8 cellular contexts compared by ENCODE assay signal in genomic region chr2:232876071-232876977, GRCh38. TPM values are rescaled to one million over a fixed set of nuclear protein-coding genes. Genes with fewer than 3 reads are reported as not detected.
DNase-seq lines count a peak whose midpoint lies in the region; ATAC-seq and TF ChIP-seq lines count a peak whose summit lies in the region.

No MANE protein-coding gene starts in this region.

- no CpG with 5 or more reads among the region's 129 CpGs for WGBS in gastroesophageal sphincter (ENCODE audit: low coverage in 1 of 2), 2 donors

- no peak for TF ChIP-seq EP300 in gastroesophageal sphincter (IDR thresholded peaks at IDR 0.05)

- H3K27ac ChIP-seq in HUES6 (ENCODE audit: low read depth, low read length): no peak overlapping the region
- H3K27ac ChIP-seq in gastroesophageal sphincter: no peak overlapping the region
- no peak overlapping the region for H3K27ac ChIP-seq in neutrophil

- H3K9me3 ChIP-seq in HUES6 (ENCODE audit: control insufficient read depth, insufficient read depth, low read depth, low read length) (no peaks in the 10 kb centered on the region), gastroesophageal sphincter (no peaks in the 10 kb centered on the region), neutrophil (no peaks in the 10 kb centered on the region)

- H3K4me1 ChIP-seq in HUES6 (ENCODE audit: control insufficient read depth, insufficient read depth, low read length) (0 out of 2 replicates have a peak, but pooled peaks cover 6% of the 10 kb centered on the region), gastroesophageal sphincter (peaks cover 0 to 21% (median 5%) of the 10 kb centered on the region in 3 donors), neutrophil (ENCODE audit: control insufficient read depth in 1 of 2, insufficient read depth in 1 of 2, low read depth in 1 of 2, low read length in 1 of 2) (peaks cover 8 to 14% of the 10 kb centered on the region in 2 experiments)

- H3K4me3 ChIP-seq in HUES6 (ENCODE audit: low read depth, low read length) (peak overlapping the region; percentile 74), gastroesophageal sphincter (peak overlapping the region; percentile 8 to 57), neutrophil (ENCODE audit: low read depth in 1 of 2, low read length in 1 of 2) (peak overlapping the region; percentile 55 to 61)

- TF ChIP-seq CTCF in GM10266 (IDR thresholded peaks at IDR 0.05; ENCODE audit: control insufficient read depth, insufficient read depth, low read depth, missing control alignments) (peak; percentile 40), gastroesophageal sphincter (IDR thresholded peaks at IDR 0.05) (no peak), neutrophil (IDR thresholded peaks at IDR 0.05) (no peak)

- H3K9ac ChIP-seq in HUES6 (ENCODE audit: low read length): peak overlapping the region; percentile 51

- TF ChIP-seq POLR2A in gastroesophageal sphincter (IDR thresholded peaks at IDR 0.05): no peak

- no peaks in the 10 kb centered on the region for H3K36me3 ChIP-seq in HUES6 (ENCODE audit: control insufficient read depth, insufficient read depth, low read length)
- H3K36me3 ChIP-seq in gastroesophageal sphincter: no peaks in the 10 kb centered on the region
- H3K36me3 ChIP-seq in neutrophil: no peaks in the 10 kb centered on the region

- DNase-seq in GM10266 (ENCODE audit: extremely low spot score): peak; percentile 72
- peak; percentile 26 for DNase-seq in activated T-cell treated with anti-CD3 and anti-CD28 coated beads, Interleukin-2, amount 50 U/mL, for 1 hour

- H3K27me3 ChIP-seq in HUES6 (ENCODE audit: control insufficient read depth, insufficient read depth, low read length) (peaks cover 39% of the 10 kb centered on the region), gastroesophageal sphincter (peaks cover 39% of the 10 kb centered on the region), neutrophil (peaks cover 49% of the 10 kb centered on the region)

- ATAC-seq in gastroesophageal sphincter (no peak), GM19463 (IDR thresholded peaks at IDR 0.05; ENCODE audit: unreplicated experiment) (no peak), GM18502 (IDR thresholded peaks at IDR 0.05; ENCODE audit: poor library complexity, unreplicated experiment) (no peak), HG03442 (IDR thresholded peaks at IDR 0.05; ENCODE audit: unreplicated experiment) (no peak)

RNA-seq across cellular contexts. Expression of gene SNORC, which starts 6.3 kb away (rescaled TPM):
- total RNA-seq in gastroesophageal sphincter: 10 to 100 TPM in 1 of 4 donors, 1 to 10 TPM in 1, under 1 TPM in 1, not detected in 1; 0.54 to 11.6 (median 2.2) TPM
